In genomic region chr6:7201732-7202541, GRCh38 we compare ENCODE assay signal across 10 cellular contexts.
DNase-seq lines count a peak whose midpoint lies in the region; ATAC-seq, FAIRE-seq and TF ChIP-seq lines count a peak whose summit lies in the region.
"Had no signal": no experiment of that assay in that cellular context is flagged by ENCODE, and none has a peak within 500 bp of the region (broad histone marks: within the 10 kb centered on the region; RNA-seq: fewer than 3 reads in every experiment).

No MANE protein-coding gene starts in this region.

- no peaks in the 10 kb centered on the region for H3K4me1 ChIP-seq in colonic mucosa

- H3K9me3 Mint-ChIP-seq in glutamatergic neuron (ENCODE audit: unreplicated experiment), result no peaks in the 10 kb centered on the region

- no peak overlapping the region for H3K27ac Mint-ChIP-seq in glutamatergic neuron (ENCODE audit: unreplicated experiment)

- ATAC-seq in GM21381 (IDR thresholded peaks at IDR 0.05; ENCODE audit: unreplicated experiment), result peak; percentile 91
- ATAC-seq in HG03575 (IDR thresholded peaks at IDR 0.05; ENCODE audit: extremely low read depth, insufficient number of reproducible peaks, low FRiP score, unreplicated experiment), result peak; percentile 93

- no peaks in the 10 kb centered on the region for H3K9me3 ChIP-seq in colonic mucosa

- DNase-seq in GM12891 (ENCODE audit: insufficient read length, low spot score), result peak; percentile 52
- DNase-seq in colonic mucosa, result peak; percentile 51
- peak; percentile 86 for DNase-seq in pons (ENCODE audit: low spot score)
- no peak for DNase-seq in NCI-H510A (lab: John Stamatoyannopoulos, UW)
- no peak for DNase-seq in glutamatergic neuron
- no peak for DNase-seq in kidney glomerular epithelial cell (lab: John Stamatoyannopoulos, UW)
- DNase-seq: IMR-90 had no signal

- H3K27me3 Mint-ChIP-seq in glutamatergic neuron (ENCODE audit: unreplicated experiment), result no peaks in the 10 kb centered on the region

- peaks cover 21% of the 10 kb centered on the region for H3K36me3 ChIP-seq in colonic mucosa

- H3K4me1 Mint-ChIP-seq in glutamatergic neuron (ENCODE audit: low read depth, unreplicated experiment), result no peaks in the 10 kb centered on the region

- H3K27ac ChIP-seq in colonic mucosa, result peak overlapping the region; percentile 59

- peak overlapping the region in 1 of 2 donors; percentile 42 for H3K9ac ChIP-seq in colonic mucosa (ENCODE audit: low read depth in 2 of 2, low read length in 2 of 2)

- TF ChIP-seq POLR2A in GM12891 (IDR thresholded peaks at IDR 0.05; ENCODE audit: low read depth, low read length), result no peak

- intact Hi-C loops in colonic mucosa (cut with DNase I), result no loop called here

- peak; percentile 87 for FAIRE-seq in GM12891 (lab: Jason Lieb, UNC)
- FAIRE-seq: colon had no signal

- no peak for TF ChIP-seq CTCF in colonic mucosa (IDR thresholded peaks at IDR 0.05)
- no peak for TF ChIP-seq CTCF in glutamatergic neuron (IDR thresholded peaks at IDR 0.05; ENCODE audit: partially characterized antibody, unreplicated experiment)

- no peak overlapping the region for H3K4me3 ChIP-seq in colonic mucosa

- no peaks in the 10 kb centered on the region for H3K27me3 ChIP-seq in colonic mucosa

- H3K36me3 Mint-ChIP-seq in glutamatergic neuron (ENCODE audit: unreplicated experiment), result no peaks in the 10 kb centered on the region

- no peak overlapping the region for H3K4me3 Mint-ChIP-seq in glutamatergic neuron (ENCODE audit: unreplicated experiment)

TF ChIP-seq in GM12891, 5 proteins besides CTCF, POLR2A, EP300 and RAD21:
- TF ChIP-seq SPI1 (IDR thresholded peaks at IDR 0.05; ENCODE audit: low read depth, low read length), result peak; percentile 85
- TF ChIP-seq TAF1 (IDR thresholded peaks at IDR 0.05; ENCODE audit: low read depth, low read length), result no peak
- no peak for TF ChIP-seq PAX5 (IDR thresholded peaks at IDR 0.05; ENCODE audit: insufficient read depth, low read length, severe bottlenecking)
- TF ChIP-seq POU2F2 (IDR thresholded peaks at IDR 0.05; ENCODE audit: low read depth, low read length), result 0 out of 2 replicates have a peak, but pooled peaks have one; percentile 18
- TF ChIP-seq POLR2AphosphoS5 (IDR thresholded peaks at IDR 0.05; ENCODE audit: low read depth, low read length), result no peak

Comparison
In these comparisons a context has a peak if more than half of its experiments do, and no peak if none do; other contexts are left out.
1. DNase-seq: peak in GM12891 (single experiment), colonic mucosa (single experiment) and pons (single experiment); none in NCI-H510A (single experiment), glutamatergic neuron (single experiment) and kidney glomerular epithelial cell (single experiment).